9 cellular contexts compared by ENCODE assay signal in genomic region chr10:133393401-133394063, GRCh38. TPM values are rescaled to one million over a fixed set of nuclear protein-coding genes. Genes with fewer than 3 reads are reported as not detected.
DNase-seq lines count a peak whose midpoint lies in the region; ATAC-seq and TF ChIP-seq lines count a peak whose summit lies in the region.
"Had no signal": no experiment of that assay in that cellular context is flagged by ENCODE, and none has a peak within 500 bp of the region (broad histone marks: within the 10 kb centered on the region; RNA-seq: fewer than 3 reads in every experiment).

No MANE protein-coding gene starts in this region.

- H3K27ac ChIP-seq in SJSA1, result peak overlapping the region; percentile 57; the same call in 1 of the 2 replicates
- peak overlapping the region; percentile 88 to 92 (median 89) for H3K27ac ChIP-seq in esophagus squamous epithelium
- no peak overlapping the region for H3K27ac ChIP-seq in rectal smooth muscle tissue (ENCODE audit: low read depth, low read length)

- ATAC-seq in HG03457 (IDR thresholded peaks at IDR 0.05; ENCODE audit: unreplicated experiment) (no peak), GM21619 (IDR thresholded peaks at IDR 0.05; ENCODE audit: unreplicated experiment) (no peak)

- H3K9me3 ChIP-seq in SJSA1 (replicated peaks), result no peaks in the 10 kb centered on the region
- H3K9me3 ChIP-seq in esophagus squamous epithelium, result no peaks in the 10 kb centered on the region

- H3K4me1 ChIP-seq in SJSA1 (replicated peaks) (peaks cover 8% of the 10 kb centered on the region), esophagus squamous epithelium (peaks cover 4 to 34% (median 12%) of the 10 kb centered on the region in 3 donors), rectal smooth muscle tissue (ENCODE audit: control insufficient read depth, insufficient read depth, low read length) (peaks cover 2% of the 10 kb centered on the region)

- no peak for TF ChIP-seq POLR2A in esophagus squamous epithelium (IDR thresholded peaks at IDR 0.05)
- TF ChIP-seq POLR2A in erythroblast (IDR thresholded peaks at IDR 0.05; ENCODE audit: low read length), result no peak

- 40 to 41% methylated on average over 22 of the region's 27 CpGs for WGBS in esophagus squamous epithelium, 2 donors

- intact Hi-C loops in esophagus squamous epithelium (cut with DNase I), result no loop called here

- TF ChIP-seq CTCF in esophagus squamous epithelium (IDR thresholded peaks at IDR 0.05), result no peak

- H3K36me3 ChIP-seq in SJSA1 (peaks cover 24% of the 10 kb centered on the region), esophagus squamous epithelium (peaks cover 0 to 58% (median 6%) of the 10 kb centered on the region in 3 donors), rectal smooth muscle tissue (ENCODE audit: control insufficient read depth, insufficient read depth, low read length) (peaks cover 7% of the 10 kb centered on the region)

- DNase-seq in SJSA1 (ENCODE audit: low read depth in 1 of 2, low spot score in 2 of 2) (no peak), esophagus squamous epithelium (lab: John Stamatoyannopoulos, UW) (no peak), erythroblast (lab: John Stamatoyannopoulos, UW) (no peak), NCI-H446 treated with DMSO at 0.1 percent for 48 hours (lab: John Stamatoyannopoulos, UW) (no peak)

- H3K27me3 ChIP-seq in SJSA1 (replicated peaks) (no peaks in the 10 kb centered on the region), esophagus squamous epithelium (no peaks in the 10 kb centered on the region), rectal smooth muscle tissue (ENCODE audit: control insufficient read depth, insufficient read depth, low read length) (no peaks in the 10 kb centered on the region)

- peak overlapping the region; percentile 8; the same call in 1 of the 2 replicates for H3K4me3 ChIP-seq in GM08714 (ENCODE audit: low read length)
- H3K4me3 ChIP-seq in SJSA1, result peak overlapping the region; percentile 77
- peak overlapping the region; percentile 62 to 84 (median 82) for H3K4me3 ChIP-seq in esophagus squamous epithelium
- H3K4me3 ChIP-seq in rectal smooth muscle tissue (ENCODE audit: low read length), result peak overlapping the region; percentile 24

- H3K9ac ChIP-seq in rectal smooth muscle tissue (ENCODE audit: low read length), result no peak overlapping the region

RNA-seq across cellular contexts. Expression of gene MTG1, which starts 0.4 kb away (rescaled TPM):
- total RNA-seq in SJSA1 (2014; rRNA removed; shearing (Covaris generic)), result 36.8 and 50.5 TPM in 2 replicates
- 10 to 100 TPM; 24.6 to 32.8 (median 27.1) TPM for total RNA-seq in esophagus squamous epithelium

RNA-seq across cellular contexts. Expression of gene PAOX, which starts 14.5 kb away (rescaled TPM):
- total RNA-seq in SJSA1 (2014; rRNA removed; shearing (Covaris generic)), result 8.7 and 9.9 TPM in 2 replicates
- 10 to 100 TPM; 11.5 to 16.6 (median 15.9) TPM for total RNA-seq in esophagus squamous epithelium

RNA-seq across cellular contexts. Expression of gene ECHS1, which starts 20.4 kb away (rescaled TPM):
- 106 and 145 TPM in 2 replicates for total RNA-seq in SJSA1 (2014; rRNA removed; shearing (Covaris generic))
- 100 to 1,000 TPM in 2 of 4 donors, 10 to 100 TPM in 2; 75.0 to 115 (median 99.2) TPM for total RNA-seq in esophagus squamous epithelium

RNA-seq across cellular contexts. Expression of gene SPRN, which starts 30.9 kb away (rescaled TPM):
- not detected in 2 replicates for total RNA-seq in SJSA1 (2014; rRNA removed; shearing (Covaris generic))
- not detected for total RNA-seq in esophagus squamous epithelium
- total RNA-seq: HT1080 had no signal

RNA-seq across cellular contexts. Expression of gene FUOM, which starts 35.7 kb away (rescaled TPM):
- total RNA-seq in SJSA1 (2014; rRNA removed; shearing (Covaris generic)), result 2.5 and 6.2 TPM in 2 replicates
- 10 to 100 TPM in 2 of 4 donors, 1 to 10 TPM in 2; 6.7 to 17.7 (median 12.5) TPM for total RNA-seq in esophagus squamous epithelium

Comparison
In these comparisons a context has a peak if more than half of its experiments do, and no peak if none do; other contexts are left out.
1. H3K4me3 ChIP-seq: peak in every context shown above with its lines; median percentile 82 in esophagus squamous epithelium; 77 in SJSA1; 24 in rectal smooth muscle tissue; 8 in GM08714.